Comparison of ENCODE assay signal across 8 cellular contexts in the genomic region with DNA sequence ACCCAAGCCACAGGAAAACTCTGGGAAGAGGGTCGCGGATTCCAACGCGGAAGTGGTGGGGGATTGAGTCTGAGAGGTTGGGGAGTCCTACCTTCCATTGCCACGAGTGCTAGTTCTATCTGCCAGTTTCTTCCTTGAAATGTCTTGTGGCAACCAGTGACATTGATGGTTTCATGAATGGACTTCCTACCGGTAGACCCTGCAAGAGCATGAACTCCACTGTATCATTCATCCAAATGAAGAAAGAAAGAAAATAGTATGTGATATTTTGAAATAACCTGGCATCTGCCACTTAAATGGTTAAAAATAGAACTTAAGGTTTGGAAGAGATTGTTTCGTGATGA. TPM values are rescaled to one million over a fixed set of nuclear protein-coding genes. Genes with fewer than 3 reads are reported as not detected.
DNase-seq lines count a peak whose midpoint lies in the region; ATAC-seq and TF ChIP-seq lines count a peak whose summit lies in the region.

No MANE protein-coding gene starts in this region.

- CTCF ChIA-PET in RWPE1 (lab: Yijun Ruan, JAX) = interaction anchor here (0.7 to 0.9 kb wide), 2 partner anchors 102 to 1940 kb away, joined by 3 read pairs; no protein-coding TSS in a partner anchor

- no peak overlapping the region for H3K4me3 Mint-ChIP-seq in progenitor cell of endocrine pancreas (ENCODE audit: low read depth)

- H3K36me3 ChIP-seq in ACC112 (ENCODE audit: insufficient read depth, low read length) = no peaks in the 10 kb centered on the region

- H3K4me1 Mint-ChIP-seq in progenitor cell of endocrine pancreas (ENCODE audit: low read depth) = peaks cover 3% of the 10 kb centered on the region

- DNase-seq in RWPE1 (ENCODE audit: low spot score) = peak; percentile 5
- DNase-seq in fibroblast of mammary gland (ENCODE audit: low read depth) = peak; percentile 20
- DNase-seq in progenitor cell of endocrine pancreas (ENCODE audit: low spot score, unreplicated experiment) = no peak
- no peak for DNase-seq in omental fat pad (ENCODE audit: low spot score)
- no peak for DNase-seq in NCI-H2107 treated with DMSO at 0.1 percent for 48 hours (lab: John Stamatoyannopoulos, UW; ENCODE audit: unreplicated experiment)

- H2AFZ ChIP-seq in ACC112 (ENCODE audit: low read length, unreplicated experiment) = peak overlapping the region; percentile 98

- H3K27ac Mint-ChIP-seq in progenitor cell of endocrine pancreas = peak overlapping the region; percentile 71

- TF ChIP-seq CTCF in RWPE1 (conservative IDR thresholded peaks at IDR 0.05; ENCODE audit: low read depth) = no peak
- no peak for TF ChIP-seq CTCF in fibroblast of mammary gland (conservative IDR thresholded peaks at IDR 0.05; ENCODE audit: control insufficient read depth, insufficient read depth, low read depth, low read length)
- TF ChIP-seq CTCF in progenitor cell of endocrine pancreas (IDR thresholded peaks at IDR 0.05; ENCODE audit: unreplicated experiment) = no peak
- no peak for TF ChIP-seq CTCF in omental fat pad (IDR thresholded peaks at IDR 0.05)

- POLR2A ChIA-PET in RWPE1 (lab: Yijun Ruan, JAX; ENCODE audit: low non-redundant PET) = no interaction called here

- H3K27me3 ChIP-seq in ACC112 (ENCODE audit: insufficient read depth, low read length) = no peaks in the 10 kb centered on the region

- H3K36me3 Mint-ChIP-seq in progenitor cell of endocrine pancreas (ENCODE audit: insufficient read depth) = no peaks in the 10 kb centered on the region

- H3K4me1 ChIP-seq in ACC112 (ENCODE audit: control insufficient read depth, insufficient read depth, low read length, unreplicated experiment) = peaks cover 12% of the 10 kb centered on the region

- H3K79me2 ChIP-seq in ACC112 (ENCODE audit: control insufficient read depth, insufficient read depth, low read length, unreplicated experiment) = peaks cover 24% of the 10 kb centered on the region

- H3K27ac ChIP-seq in ACC112 (ENCODE audit: low read depth, low read length) (no peak overlapping the region), RWPE1 (peak overlapping the region; percentile 87)

- no peaks in the 10 kb centered on the region for H3K9me3 Mint-ChIP-seq in progenitor cell of endocrine pancreas (ENCODE audit: low read depth)

- no peaks in the 10 kb centered on the region for H3K27me3 Mint-ChIP-seq in progenitor cell of endocrine pancreas

- H3K4me3 ChIP-seq in ACC112 (ENCODE audit: low read depth, low read length) (peak overlapping the region; percentile 86), fibroblast of mammary gland (ENCODE audit: control insufficient read depth, low read depth, low read length) (peak overlapping the region; percentile 79)

- peak; percentile 13 for ATAC-seq in GM18867 (IDR thresholded peaks at IDR 0.05; ENCODE audit: unreplicated experiment)
- peak; percentile 17 for ATAC-seq in HG03064 (IDR thresholded peaks at IDR 0.05; ENCODE audit: low read depth, unreplicated experiment)
- no peak for ATAC-seq in omental fat pad (ENCODE audit: low FRiP score)

RNA-seq across cellular contexts. Expression of a gene that starts 1.1 kb away (rescaled TPM):
- total RNA-seq in progenitor cell of endocrine pancreas (14.1 and 16.5 TPM in 2 replicates), omental fat pad (10 to 100 TPM in 3 of 4 donors, 1 to 10 TPM in 1; 5.9 to 17.2 (median 12.9) TPM)

Comparison
In these comparisons a context has a peak if more than half of its experiments do, and no peak if none do; other contexts are left out.
1. DNase-seq: peak in RWPE1 (single experiment) and fibroblast of mammary gland (single experiment); none in progenitor cell of endocrine pancreas (single experiment), omental fat pad (single experiment) and NCI-H2107 treated with DMSO at 0.1 percent for 48 hours (single experiment).